ENCODE assay signal across 1 cellular context in the genomic region with DNA sequence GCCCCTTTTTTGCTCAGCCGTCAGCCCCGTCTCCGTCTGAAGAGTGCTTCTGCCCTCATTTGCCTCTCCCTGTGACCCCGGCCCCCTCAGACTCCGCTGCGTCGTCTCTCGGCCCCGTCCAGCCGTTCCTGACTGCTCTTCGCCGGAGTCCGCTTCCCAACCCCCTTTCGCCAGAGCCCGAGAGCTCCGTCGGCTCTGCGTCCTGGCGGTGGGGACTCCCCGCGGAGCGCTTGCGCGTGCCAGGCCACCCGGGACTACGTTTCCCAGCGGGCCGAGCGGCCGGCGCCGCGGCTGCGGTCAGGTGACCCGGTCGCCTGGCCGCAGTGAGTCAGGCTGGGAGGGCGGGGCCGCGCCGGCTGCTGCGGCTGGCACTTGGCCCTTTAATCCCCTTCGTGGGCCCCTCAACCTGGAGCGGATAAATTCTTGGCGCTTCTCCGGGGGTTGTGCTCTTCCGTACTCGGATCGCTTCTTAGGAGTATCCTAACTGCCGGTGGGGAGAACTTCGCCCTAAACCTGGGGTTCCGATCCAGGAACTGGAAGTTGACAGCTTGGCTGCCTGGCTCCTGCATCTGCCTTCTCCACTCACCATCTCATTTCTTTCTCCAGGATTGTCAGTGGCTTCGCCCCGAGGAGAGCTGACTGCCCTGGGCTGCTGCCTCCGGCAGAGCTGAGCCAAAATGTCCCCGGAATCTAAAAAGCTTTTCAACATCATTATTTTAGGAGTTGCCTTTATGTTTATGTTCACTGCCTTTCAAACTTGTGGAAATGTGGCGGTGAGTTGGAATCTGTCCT.
A peak's percentile ranks its signal among the peaks of the same experiment; 100 is the strongest.
TF ChIP-seq lines count a peak whose summit lies in the region.

A gene (plus strand): TSS at position 444 of the 792 bp plus-strand sequence. CDS start 234 bp downstream, at position 678.

TF ChIP-seq in HepG2, 621 proteins besides CTCF, POLR2A, EP300 and RAD21 (continued from another document):
- TF ChIP-seq ZNF382 (CRISPR knock-in tag; IDR thresholded peaks at IDR 0.05; ENCODE audit: borderline replicate concordance) (no peak), NFKBIZ (CRISPR knock-in tag; IDR thresholded peaks at IDR 0.05) (no peak), ZIK1 (CRISPR knock-in tag; IDR thresholded peaks at IDR 0.05; ENCODE audit: borderline replicate concordance, low read depth) (no peak), TARDBP (CRISPR knock-in tag; IDR thresholded peaks at IDR 0.05) (no peak), MTA3 (CRISPR knock-in tag; IDR thresholded peaks at IDR 0.05) (no peak), SIX4 (CRISPR knock-in tag; IDR thresholded peaks at IDR 0.05) (peak; percentile 17; the same call in 1 of the 2 replicates), TGIF2 (CRISPR knock-in tag; IDR thresholded peaks at IDR 0.05) (peak; percentile 23), ZNF205 (CRISPR knock-in tag; IDR thresholded peaks at IDR 0.05) (peak; percentile 67; the same call in 1 of the 2 replicates), NCOA2 (CRISPR knock-in tag; IDR thresholded peaks at IDR 0.05) (no peak), POLR2AphosphoS5 (IDR thresholded peaks at IDR 0.05; ENCODE audit: low read depth, low read length) (peak; percentile 60), SUZ12 (IDR thresholded peaks at IDR 0.05; ENCODE audit: low read depth, low read length) (peak; percentile 73)
- TF ChIP-seq, protein P1, sequence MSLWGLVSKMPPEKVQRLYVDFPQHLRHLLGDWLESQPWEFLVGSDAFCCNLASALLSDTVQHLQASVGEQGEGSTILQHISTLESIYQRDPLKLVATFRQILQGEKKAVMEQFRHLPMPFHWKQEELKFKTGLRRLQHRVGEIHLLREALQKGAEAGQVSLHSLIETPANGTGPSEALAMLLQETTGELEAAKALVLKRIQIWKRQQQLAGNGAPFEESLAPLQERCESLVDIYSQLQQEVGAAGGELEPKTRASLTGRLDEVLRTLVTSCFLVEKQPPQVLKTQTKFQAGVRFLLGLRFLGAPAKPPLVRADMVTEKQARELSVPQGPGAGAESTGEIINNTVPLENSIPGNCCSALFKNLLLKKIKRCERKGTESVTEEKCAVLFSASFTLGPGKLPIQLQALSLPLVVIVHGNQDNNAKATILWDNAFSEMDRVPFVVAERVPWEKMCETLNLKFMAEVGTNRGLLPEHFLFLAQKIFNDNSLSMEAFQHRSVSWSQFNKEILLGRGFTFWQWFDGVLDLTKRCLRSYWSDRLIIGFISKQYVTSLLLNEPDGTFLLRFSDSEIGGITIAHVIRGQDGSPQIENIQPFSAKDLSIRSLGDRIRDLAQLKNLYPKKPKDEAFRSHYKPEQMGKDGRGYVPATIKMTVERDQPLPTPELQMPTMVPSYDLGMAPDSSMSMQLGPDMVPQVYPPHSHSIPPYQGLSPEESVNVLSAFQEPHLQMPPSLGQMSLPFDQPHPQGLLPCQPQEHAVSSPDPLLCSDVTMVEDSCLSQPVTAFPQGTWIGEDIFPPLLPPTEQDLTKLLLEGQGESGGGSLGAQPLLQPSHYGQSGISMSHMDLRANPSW (CRISPR knock-in tag; IDR thresholded peaks at IDR 0.05; ENCODE audit: borderline replicate concordance): peak; percentile 95
- TF ChIP-seq, protein P2, sequence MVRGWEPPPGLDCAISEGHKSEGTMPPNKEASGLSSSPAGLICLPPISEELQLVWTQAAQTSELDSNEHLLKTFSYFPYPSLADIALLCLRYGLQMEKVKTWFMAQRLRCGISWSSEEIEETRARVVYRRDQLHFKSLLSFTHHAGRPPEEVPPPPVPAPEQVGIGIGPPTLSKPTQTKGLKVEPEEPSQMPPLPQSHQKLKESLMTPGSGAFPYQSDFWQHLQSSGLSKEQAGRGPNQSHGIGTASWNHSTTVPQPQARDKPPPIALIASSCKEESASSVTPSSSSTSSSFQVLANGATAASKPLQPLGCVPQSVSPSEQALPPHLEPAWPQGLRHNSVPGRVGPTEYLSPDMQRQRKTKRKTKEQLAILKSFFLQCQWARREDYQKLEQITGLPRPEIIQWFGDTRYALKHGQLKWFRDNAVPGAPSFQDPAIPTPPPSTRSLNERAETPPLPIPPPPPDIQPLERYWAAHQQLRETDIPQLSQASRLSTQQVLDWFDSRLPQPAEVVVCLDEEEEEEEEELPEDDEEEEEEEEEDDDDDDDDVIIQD (CRISPR knock-in tag; IDR thresholded peaks at IDR 0.05; ENCODE audit: low read depth): no peak
TF ChIP-seq in HepG2: peak in this region for 239.
